8 cellular contexts compared by ENCODE assay signal in the genomic region with DNA sequence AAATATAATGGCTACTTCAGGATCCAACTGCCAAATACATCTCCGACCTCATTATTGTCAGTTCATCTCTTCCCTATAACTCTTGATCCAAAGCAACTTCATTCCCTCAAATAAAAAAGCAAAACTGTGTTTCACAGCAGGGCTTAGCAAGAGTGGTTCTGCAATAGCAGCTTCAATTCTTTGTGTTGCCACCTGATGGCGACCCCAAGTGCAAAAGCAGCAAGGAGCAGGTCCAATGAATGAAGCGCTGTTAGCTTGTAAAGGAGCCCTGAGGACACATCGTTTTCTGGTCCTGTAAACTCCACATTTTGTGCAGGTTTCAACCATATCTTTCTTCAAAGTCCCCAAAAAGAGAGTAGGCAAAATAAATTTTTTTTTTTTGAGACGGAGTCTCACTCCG. TPM values are rescaled to one million over a fixed set of nuclear protein-coding genes. Genes with fewer than 3 reads are reported as not detected.
DNase-seq lines count a peak whose midpoint lies in the region; ATAC-seq and TF ChIP-seq lines count a peak whose summit lies in the region.

No MANE protein-coding gene starts in this region.

- ATAC-seq in foreskin keratinocyte (no peak), GM18520 (IDR thresholded peaks at IDR 0.05; ENCODE audit: unreplicated experiment) (no peak)

- H3K4me1 ChIP-seq in foreskin keratinocyte, result no peaks in the 10 kb centered on the region

- H3K27ac ChIP-seq in C4-2B (no peak overlapping the region), foreskin keratinocyte (no peak overlapping the region)

- POLR2A ChIA-PET in HEK293T (lab: Yijun Ruan, JAX), result no interaction called here

- no peaks in the 10 kb centered on the region for H3K27me3 ChIP-seq in foreskin keratinocyte

- TF ChIP-seq CTCF in C4-2B (conservative IDR thresholded peaks at IDR 0.05) (peak; percentile 34), foreskin keratinocyte (conservative IDR thresholded peaks at IDR 0.05) (peak; percentile 65)

- DNase-seq in HEK293T (ENCODE audit: extremely low spot score) (peak; percentile 16), RPMI7951 (ENCODE audit: low read depth) (peak; percentile 14), foreskin keratinocyte (no peak), anterior cingulate cortex (lab: John Stamatoyannopoulos, UW) (no peak), NCI-H1694 (lab: John Stamatoyannopoulos, UW) (no peak), NCI-H446 treated with DMSO at 0.1 percent for 48 hours (lab: John Stamatoyannopoulos, UW) (no peak)

- CTCF ChIA-PET in HEK293T (lab: Yijun Ruan, JAX), result interaction anchor here (0.6 to 1.7 kb wide), 7 partner anchors 11 to 947 kb away, joined by 3 to 9 read pairs (median 4); no protein-coding TSS in a partner anchor

TF ChIP-seq in HEK293T, 16 proteins besides CTCF, POLR2A, EP300 and RAD21:
- no peak for TF ChIP-seq NFRKB (IDR thresholded peaks at IDR 0.05)
- TF ChIP-seq ARNT (IDR thresholded peaks at IDR 0.05), result no peak
- no peak for TF ChIP-seq PKNOX1 (IDR thresholded peaks at IDR 0.05)
- no peak for TF ChIP-seq ELF4 (IDR thresholded peaks at IDR 0.05)
- TF ChIP-seq SP1 (IDR thresholded peaks at IDR 0.05), result no peak
- no peak for TF ChIP-seq LEF1 (IDR thresholded peaks at IDR 0.05; ENCODE audit: borderline replicate concordance)
- no peak for TF ChIP-seq ZNF384 (IDR thresholded peaks at IDR 0.05)
- no peak for TF ChIP-seq FOXM1 (IDR thresholded peaks at IDR 0.05; ENCODE audit: borderline replicate concordance)
- no peak for TF ChIP-seq SUZ12 (IDR thresholded peaks at IDR 0.05)
- TF ChIP-seq BHLHE40 (IDR thresholded peaks at IDR 0.05; ENCODE audit: borderline replicate concordance), result no peak
- TF ChIP-seq FOXA1 (IDR thresholded peaks at IDR 0.05), result no peak
- TF ChIP-seq HDGF (IDR thresholded peaks at IDR 0.05; ENCODE audit: borderline replicate concordance), result no peak

RNA-seq across cellular contexts. Expression of gene RTN4IP1, which starts 19.6 kb away (rescaled TPM):
- 14.6 and 15.7 TPM in 2 replicates for total RNA-seq in RPMI7951 (2014; rRNA removed; shearing (Covaris generic))
- total RNA-seq in foreskin keratinocyte, result 10.7 and 12.9 TPM in 2 replicates
- polyA plus RNA-seq in foreskin keratinocyte, result 10.4 and 12.4 TPM in 2 replicates

RNA-seq across cellular contexts. Expression of gene QRSL1, which starts 19.7 kb away (rescaled TPM):
- total RNA-seq in RPMI7951 (2014; rRNA removed; shearing (Covaris generic)), result 13.9 and 15.8 TPM in 2 replicates
- 13.7 and 14.7 TPM in 2 replicates for total RNA-seq in foreskin keratinocyte
- polyA plus RNA-seq in foreskin keratinocyte, result 7.5 and 8.2 TPM in 2 replicates

Comparison
In these comparisons a context has a peak if more than half of its experiments do, and no peak if none do; other contexts are left out.
1. DNase-seq: peak in HEK293T (single experiment) and RPMI7951 (single experiment); none in foreskin keratinocyte (0 of 2), anterior cingulate cortex (0 of 58), NCI-H1694 (single experiment) and NCI-H446 treated with DMSO at 0.1 percent for 48 hours (single experiment).